ENCODE assay signal across 13 cellular contexts in the genomic region with DNA sequence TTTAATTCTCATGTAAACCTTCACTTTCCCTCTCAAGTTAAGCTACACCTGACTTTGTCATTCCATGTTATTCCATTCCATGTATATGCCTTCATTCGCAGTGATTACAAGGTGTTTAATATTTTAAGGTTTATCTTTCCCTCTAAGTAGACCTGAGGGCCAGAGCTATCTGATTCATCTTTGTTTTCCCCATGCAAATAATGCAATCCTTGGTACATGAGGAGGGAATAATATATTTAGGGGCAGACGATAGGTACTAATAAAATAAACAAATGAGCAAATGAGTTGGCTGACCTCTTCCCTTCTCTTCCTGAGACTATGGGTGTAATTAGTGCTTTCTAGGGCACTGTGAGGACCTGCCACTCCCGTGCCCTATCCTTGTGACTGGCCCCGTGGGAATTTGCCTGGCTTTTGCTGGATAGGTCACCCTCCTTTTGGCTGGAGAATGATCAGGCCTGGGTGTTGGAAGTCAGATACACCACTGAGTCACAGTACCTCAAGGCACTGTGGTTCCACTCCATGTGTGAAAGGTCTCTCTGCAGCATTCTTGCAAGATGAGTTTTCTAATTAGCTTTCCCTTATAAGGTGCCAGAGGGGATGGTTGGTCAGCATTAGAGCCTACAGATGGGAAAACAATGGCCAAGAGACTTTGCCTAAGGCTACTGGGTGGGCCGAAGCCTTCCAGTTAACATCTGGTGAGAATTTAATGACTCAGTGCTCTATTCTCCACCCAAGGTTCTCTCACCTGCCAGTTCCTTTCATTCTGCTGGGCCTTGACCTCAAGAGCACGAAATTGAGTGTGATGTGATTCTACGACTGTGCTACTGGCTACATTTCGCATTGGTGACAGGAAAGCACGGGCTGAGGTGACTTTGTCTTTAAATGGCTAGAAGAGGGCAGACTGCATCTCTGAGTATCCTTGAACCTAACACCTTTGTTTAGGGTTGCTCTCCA.
DNase-seq lines count a peak whose midpoint lies in the region; ATAC-seq, FAIRE-seq and TF ChIP-seq lines count a peak whose summit lies in the region.
"Had no signal": no experiment of that assay in that cellular context is flagged by ENCODE, and none has a peak within 500 bp of the region (broad histone marks: within the 10 kb centered on the region; RNA-seq: fewer than 3 reads in every experiment).

No MANE protein-coding gene starts in this region.

- no peak for ATAC-seq in GM18868 (IDR thresholded peaks at IDR 0.05; ENCODE audit: unreplicated experiment)
- no peak for ATAC-seq in GM18511 (IDR thresholded peaks at IDR 0.05; ENCODE audit: unreplicated experiment)
- ATAC-seq: activated CD4-positive, CD25-positive, alpha-beta regulatory T cell treated with anti-CD3 and anti-CD28 coated beads, Interleukin-2, amount 50 U/mL, for 24 hours had no signal

- H3K36me3 Mint-ChIP-seq in astrocyte (ENCODE audit: low read depth, unreplicated experiment), result no peaks in the 10 kb centered on the region

- H3K4me1 ChIP-seq in ACC112 (ENCODE audit: control insufficient read depth, insufficient read depth, low read length, unreplicated experiment) (peaks cover 29% of the 10 kb centered on the region), astrocyte (ENCODE audit: insufficient read depth, low read length) (peaks cover 40% of the 10 kb centered on the region)
- H3K4me1 ChIP-seq: tibial nerve had no signal

- no peaks in the 10 kb centered on the region for H3K27me3 ChIP-seq in ACC112 (ENCODE audit: insufficient read depth, low read length)
- no peaks in the 10 kb centered on the region for H3K27me3 ChIP-seq in astrocyte (ENCODE audit: insufficient read depth, low read length)
- H3K27me3 ChIP-seq: tibial nerve had no signal

- H3K27ac ChIP-seq in ACC112 (ENCODE audit: low read depth, low read length) (peak overlapping the region; percentile 49), astrocyte (ENCODE audit: low read depth, low read length) (peak overlapping the region; percentile 82)
- H3K27ac ChIP-seq: tibial nerve had no signal

- no peak for TF ChIP-seq CTCF in astrocyte (IDR thresholded peaks at IDR 0.05; ENCODE audit: insufficient read depth, low read depth, low read length)

- H3K27me3 Mint-ChIP-seq in astrocyte (ENCODE audit: low read depth, unreplicated experiment), result no peaks in the 10 kb centered on the region

- no peaks in the 10 kb centered on the region for H3K79me2 ChIP-seq in ACC112 (ENCODE audit: control insufficient read depth, insufficient read depth, low read length, unreplicated experiment)
- H3K79me2 ChIP-seq in astrocyte (ENCODE audit: insufficient read depth, low read length), result no peaks in the 10 kb centered on the region

- H3K27ac Mint-ChIP-seq in astrocyte (ENCODE audit: unreplicated experiment), result peak overlapping the region; percentile 100
- H3K27ac Mint-ChIP-seq: activated naive CD4-positive, alpha-beta T cell treated with anti-CD3 and anti-CD28 coated beads for 36 hours had no signal

- H3K4me3 Mint-ChIP-seq in astrocyte (ENCODE audit: unreplicated experiment), result no peak overlapping the region
- H3K4me3 Mint-ChIP-seq: activated naive CD4-positive, alpha-beta T cell treated with anti-CD3 and anti-CD28 coated beads for 36 hours had no signal

- H3K9ac ChIP-seq in astrocyte (ENCODE audit: low read length), result peak overlapping the region; percentile 42

- H3K4me3 ChIP-seq in ACC112 (ENCODE audit: low read depth, low read length), result no peak overlapping the region
- H3K4me3 ChIP-seq in astrocyte (ENCODE audit: insufficient read depth, low read depth, low read length), result no peak overlapping the region
- H3K4me3 ChIP-seq: tibial nerve had no signal

- peaks cover 3% of the 10 kb centered on the region for H3K9me3 Mint-ChIP-seq in astrocyte (ENCODE audit: unreplicated experiment)
- H3K9me3 Mint-ChIP-seq: activated naive CD4-positive, alpha-beta T cell treated with anti-CD3 and anti-CD28 coated beads for 36 hours had no signal

- FAIRE-seq in HTR-8/SVneo (lab: Jason Lieb, UNC), result peak; percentile 57
- peak; percentile 91 for FAIRE-seq in astrocyte (lab: Jason Lieb, UNC)

- DNase-seq in HTR-8/SVneo (ENCODE audit: insufficient read length, low spot score), result peak; percentile 51
- peak; percentile 100 for DNase-seq in astrocyte (ENCODE audit: low read depth)
- peak; percentile 28 for DNase-seq in iPS-NIHi7 (ENCODE audit: extremely low spot score)
- DNase-seq in NCI-H1105 (lab: John Stamatoyannopoulos, UW), result no peak
- DNase-seq in NCI-H2227 treated with DMSO at 0.1 percent for 48 hours (lab: John Stamatoyannopoulos, UW), result no peak
- DNase-seq: activated naive CD4-positive, alpha-beta T cell treated with anti-CD3 and anti-CD28 coated beads for 36 hours; erythroblast; stimulated activated CD4-positive, alpha-beta T cell treated with anti-CD3 and anti-CD28 coated beads, Interleukin-2, amount 100 ng/mL, for 48 hours had no signal

- no peak overlapping the region for H2AFZ ChIP-seq in ACC112 (ENCODE audit: low read length, unreplicated experiment)
- no peak overlapping the region for H2AFZ ChIP-seq in astrocyte (ENCODE audit: low read depth, low read length)

- H3K4me1 Mint-ChIP-seq in astrocyte (ENCODE audit: low read depth, unreplicated experiment), result peaks cover 42% of the 10 kb centered on the region

- no peaks in the 10 kb centered on the region for H4K20me1 ChIP-seq in astrocyte (ENCODE audit: insufficient read depth, low read length)

- peak overlapping the region; percentile 52 for H3K4me2 ChIP-seq in astrocyte (ENCODE audit: low read length)

- no peaks in the 10 kb centered on the region for H3K9me3 ChIP-seq in astrocyte (ENCODE audit: insufficient read depth, low read depth, low read length)
- H3K9me3 ChIP-seq: tibial nerve had no signal

- H3K36me3 ChIP-seq in ACC112 (ENCODE audit: insufficient read depth, low read length), result no peaks in the 10 kb centered on the region
- H3K36me3 ChIP-seq in astrocyte (ENCODE audit: insufficient read depth, low read length), result no peaks in the 10 kb centered on the region
- H3K36me3 ChIP-seq: tibial nerve had no signal

Comparison
In these comparisons a context has a peak if more than half of its experiments do, and no peak if none do; other contexts are left out.
1. DNase-seq: peak in HTR-8/SVneo (single experiment), astrocyte (single experiment) and iPS-NIHi7 (single experiment); none in NCI-H1105 (single experiment) and NCI-H2227 treated with DMSO at 0.1 percent for 48 hours (single experiment).